ENCODE assay signal across 9 cellular contexts in genomic region chr2:28395334-28396061, GRCh38. TPM values are rescaled to one million over a fixed set of nuclear protein-coding genes. Genes with fewer than 3 reads are reported as not detected.
DNase-seq lines count a peak whose midpoint lies in the region; ATAC-seq, FAIRE-seq and TF ChIP-seq lines count a peak whose summit lies in the region.
"Had no signal": no experiment of that assay in that cellular context is flagged by ENCODE, and none has a peak within 500 bp of the region (broad histone marks: within the 10 kb centered on the region; RNA-seq: fewer than 3 reads in every experiment).

No MANE protein-coding gene starts in this region.

- intact Hi-C loops in ascending aorta (cut with DNase I) (loop anchor here (1.0 to 10.0 kb wide), 5 partner anchors 168 to 673 kb away; partner anchors contain the start of gene PPP1CB), kidney (cut with DNase I) (no loop called here), thyroid gland (cut with DNase I) (loop anchor here (5.0 to 10.0 kb wide), 3 partner anchors 501 to 693 kb away; partner anchors contain the start of genes BABAM2 and RBKS)

- H3K27me3 Mint-ChIP-seq in endothelial cell (ENCODE audit: unreplicated experiment) = peaks cover 10% of the 10 kb centered on the region

- peak overlapping the region; percentile 80 to 98 for H3K9ac ChIP-seq in kidney (ENCODE audit: low read length in 2 of 2)

- H3K27me3 ChIP-seq in ascending aorta = no peaks in the 10 kb centered on the region
- H3K27me3 ChIP-seq in thyroid gland = no peaks in the 10 kb centered on the region

- H3K4me3 ChIP-seq in ascending aorta (peak overlapping the region; percentile 81 to 96), kidney (ENCODE audit: low read length in 2 of 2) (peak overlapping the region; percentile 80 to 98), thyroid gland (replicated peaks in 1 of 3) (peak overlapping the region; percentile 44 to 94 (median 91))

- WGBS in thyroid gland, 2 donors = 15 to 18% methylated on average over 15 of the region's 15 CpGs

- no peak overlapping the region for H3K4me3 Mint-ChIP-seq in endothelial cell (ENCODE audit: unreplicated experiment)
- H3K4me3 Mint-ChIP-seq: nephron had no signal

- no peak overlapping the region for H3K27ac Mint-ChIP-seq in endothelial cell (ENCODE audit: unreplicated experiment)
- H3K27ac Mint-ChIP-seq: nephron had no signal

- ATAC-seq in HG03095 (IDR thresholded peaks at IDR 0.05; ENCODE audit: unreplicated experiment) = no peak
- no peak for ATAC-seq in HG03108 (IDR thresholded peaks at IDR 0.05; ENCODE audit: unreplicated experiment)

- H3K36me3 Mint-ChIP-seq in endothelial cell (ENCODE audit: low read depth, unreplicated experiment) = no peaks in the 10 kb centered on the region

- peak in 1 of 2 donors; percentile 41 for TF ChIP-seq POLR2A in thyroid gland (IDR thresholded peaks at IDR 0.05)

- H3K9me3 ChIP-seq in ascending aorta (no peaks in the 10 kb centered on the region), kidney (ENCODE audit: control insufficient read depth in 1 of 2, low read length in 2 of 2) (no peaks in the 10 kb centered on the region), thyroid gland (no peaks in the 10 kb centered on the region)

- peak; percentile 33 for DNase-seq in KG1 (lab: John Stamatoyannopoulos, UW)
- peak in 1 of 2 donors; percentile 86 for DNase-seq in ascending aorta (ENCODE audit: low spot score in 2 of 2)
- DNase-seq in kidney = peak; percentile 86
- peak; percentile 61 to 64 for DNase-seq in thyroid gland
- no peak for DNase-seq in endothelial cell (ENCODE audit: low spot score)
- DNase-seq in NCI-H2107 treated with DMSO at 0.1 percent for 48 hours (lab: John Stamatoyannopoulos, UW; ENCODE audit: unreplicated experiment) = no peak

- H3K4me1 ChIP-seq in ascending aorta (peaks cover 3 to 29% of the 10 kb centered on the region in 2 donors), kidney (ENCODE audit: control insufficient read depth in 1 of 2, insufficient read depth in 1 of 2, low read depth in 1 of 2, low read length in 2 of 2) (peaks cover 8 to 25% of the 10 kb centered on the region in 2 donors), thyroid gland (peaks cover 34 to 43% of the 10 kb centered on the region in 2 donors)

- TF ChIP-seq CTCF in ascending aorta (IDR thresholded peaks at IDR 0.05) = no peak
- TF ChIP-seq CTCF in kidney (IDR thresholded peaks at IDR 0.05; ENCODE audit: borderline replicate concordance, extremely low read depth, insufficient read depth) = no peak
- TF ChIP-seq CTCF in thyroid gland (IDR thresholded peaks at IDR 0.05) = no peak
- no peak for TF ChIP-seq CTCF in endothelial cell (IDR thresholded peaks at IDR 0.05; ENCODE audit: unreplicated experiment)

- peak overlapping the region; percentile 99 to 100 for H3K27ac ChIP-seq in ascending aorta
- H3K27ac ChIP-seq in kidney (ENCODE audit: low read depth in 2 of 2, low read length in 2 of 2) = peak overlapping the region; percentile 98 to 99
- peak overlapping the region; percentile 99 to 100 (median 100) for H3K27ac ChIP-seq in thyroid gland

- no peaks in the 10 kb centered on the region for H3K9me3 Mint-ChIP-seq in endothelial cell (ENCODE audit: unreplicated experiment)
- H3K9me3 Mint-ChIP-seq: nephron had no signal

- FAIRE-seq in kidney (lab: Jason Lieb, UNC) = no peak

- H3K36me3 ChIP-seq in ascending aorta (peaks cover 7 to 27% of the 10 kb centered on the region in 2 donors), kidney (ENCODE audit: control insufficient read depth in 1 of 2, insufficient read depth in 2 of 2, low read length in 2 of 2) (peaks cover 0 to 5% of the 10 kb centered on the region in 2 donors), thyroid gland (no peaks in the 10 kb centered on the region)

- H3K4me1 Mint-ChIP-seq in endothelial cell (ENCODE audit: unreplicated experiment) = peaks cover 11% of the 10 kb centered on the region

RNA-seq across cellular contexts. Expression of gene FOSL2, which starts 2.8 kb away (rescaled TPM):
- 185 TPM for total RNA-seq in ascending aorta
- 149 TPM for total RNA-seq in kidney
- polyA plus RNA-seq in kidney (ENCODE audit: insufficient read depth, low read depth, low replicate concordance) = 20.6 TPM
- 10 to 100 TPM; 30.7 to 85.1 (median 40.6) TPM for total RNA-seq in thyroid gland
- total RNA-seq in endothelial cell (ENCODE audit: unreplicated experiment) = 24.4 TPM

Comparison
In these comparisons a context has a peak if more than half of its experiments do, and no peak if none do; other contexts are left out.
1. DNase-seq: peak in KG1 (single experiment), kidney (single experiment) and thyroid gland (2 of 2); none in endothelial cell (single experiment) and NCI-H2107 treated with DMSO at 0.1 percent for 48 hours (single experiment).
2. Peak in every context shown above with its lines, with median percentiles within 50 percentile points of each other: H3K27ac ChIP-seq and H3K4me3 ChIP-seq.